16 cellular contexts compared by ENCODE assay signal in the genomic region with DNA sequence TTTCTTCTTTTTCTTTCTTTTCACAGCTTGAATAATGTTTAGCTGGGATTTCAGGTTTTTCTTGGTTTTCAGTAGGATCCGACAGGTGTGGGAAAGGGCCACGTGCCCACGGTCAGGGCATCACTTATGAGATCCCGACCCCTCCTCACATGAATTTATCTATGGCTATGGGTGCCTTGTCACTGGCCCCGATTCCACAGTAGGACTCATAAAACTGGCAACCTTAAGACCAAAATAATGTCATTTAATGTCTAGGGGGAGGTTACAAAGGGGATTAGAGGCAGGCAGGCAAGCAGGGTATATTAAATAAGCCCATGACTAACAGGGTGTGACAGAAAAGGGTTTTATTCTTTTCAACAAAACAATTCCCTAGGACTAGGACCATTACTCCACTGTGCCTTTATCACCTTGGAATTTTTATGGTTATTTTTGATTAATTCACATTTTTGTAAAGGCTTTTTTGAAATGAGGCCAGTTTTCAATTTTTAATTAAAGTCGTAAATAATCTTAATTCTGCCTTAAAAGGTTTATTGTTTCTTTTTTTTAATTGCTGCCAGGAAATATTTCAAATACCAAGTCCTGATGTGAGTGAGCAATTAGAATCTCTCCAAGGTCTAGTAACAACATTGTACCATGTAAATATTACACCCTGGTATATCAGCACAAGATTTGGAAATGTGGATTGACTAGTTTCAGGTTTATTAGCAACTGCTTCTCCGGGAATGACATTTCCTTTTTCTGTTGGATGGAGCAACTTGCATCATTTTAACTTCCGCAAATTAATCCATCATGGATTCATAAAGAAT.
"Had no signal": no experiment of that assay in that cellular context is flagged by ENCODE, and none has a peak within 500 bp of the region (broad histone marks: within the 10 kb centered on the region; RNA-seq: fewer than 3 reads in every experiment).

No MANE protein-coding gene starts in this region.

- H3K9me3 Mint-ChIP-seq: activated CD4-positive, alpha-beta T cell treated with anti-CD3 and anti-CD28 coated beads, Interleukin-2, amount 10 ng/mL, durations not matched to agents 24 days and 14 days; activated naive CD8-positive, alpha-beta T cell treated with anti-CD3 and anti-CD28 coated beads for 36 hours; immature natural killer cell; stimulated activated naive CD8-positive, alpha-beta T cell treated with anti-CD3 and anti-CD28 coated beads, Interleukin-15, Interleukin-2, amounts not matched to agents 100 ng/mL and 50 ng/mL, for 24 hours; T-helper 2 cell treated with Interferon-gamma antibody and Interleukin-4, amounts not matched to agents 5 μg/mL and 100 μg/mL, for 36 hours had no signal

- H3K9me3 ChIP-seq: prostate gland, right lobe of liver, suprapubic skin had no signal

- H3K27ac ChIP-seq: prostate gland, right lobe of liver, suprapubic skin had no signal

- H3K4me1 Mint-ChIP-seq: immature natural killer cell, naive B cell had no signal

- H3K27me3 ChIP-seq: right lobe of liver, suprapubic skin had no signal

- H3K4me3 ChIP-seq: lung, prostate gland, right lobe of liver, suprapubic skin had no signal

- H3K27ac Mint-ChIP-seq: activated CD4-positive, alpha-beta T cell treated with anti-CD3 and anti-CD28 coated beads, Interleukin-2, amount 10 ng/mL, durations not matched to agents 24 days and 14 days; activated naive CD8-positive, alpha-beta T cell treated with anti-CD3 and anti-CD28 coated beads for 36 hours; immature natural killer cell; naive B cell; stimulated activated naive CD8-positive, alpha-beta T cell treated with anti-CD3 and anti-CD28 coated beads, Interleukin-15, Interleukin-2, amounts not matched to agents 100 ng/mL and 50 ng/mL, for 24 hours; T-helper 2 cell treated with Interferon-gamma antibody and Interleukin-4, amounts not matched to agents 5 μg/mL and 100 μg/mL, for 36 hours had no signal

- DNase-seq: activated CD4-positive, alpha-beta T cell treated with anti-CD3 and anti-CD28 coated beads, Interleukin-2, amount 10 ng/mL, durations not matched to agents 24 days and 14 days; activated CD4-positive, CD25-positive, alpha-beta regulatory T cell; activated CD8-positive, alpha-beta memory T cell treated with anti-CD3 and anti-CD28 coated beads, Interleukin-2, amount 50 U/mL, for 48 hours; activated naive CD8-positive, alpha-beta T cell treated with anti-CD3 and anti-CD28 coated beads for 36 hours; amygdala; cerebellar nuclear complex; effector CD8-positive, alpha-beta T cell; foreskin melanocyte; immature natural killer cell; naive B cell; right lobe of liver had no signal

- H3K4me3 Mint-ChIP-seq: activated CD4-positive, alpha-beta T cell treated with anti-CD3 and anti-CD28 coated beads, Interleukin-2, amount 10 ng/mL, durations not matched to agents 24 days and 14 days; activated naive CD8-positive, alpha-beta T cell treated with anti-CD3 and anti-CD28 coated beads for 36 hours; immature natural killer cell; naive B cell; stimulated activated naive CD8-positive, alpha-beta T cell treated with anti-CD3 and anti-CD28 coated beads, Interleukin-15, Interleukin-2, amounts not matched to agents 100 ng/mL and 50 ng/mL, for 24 hours; T-helper 2 cell treated with Interferon-gamma antibody and Interleukin-4, amounts not matched to agents 5 μg/mL and 100 μg/mL, for 36 hours had no signal

- H3K36me3 Mint-ChIP-seq: immature natural killer cell, naive B cell had no signal

- H3K36me3 ChIP-seq: prostate gland, right lobe of liver, suprapubic skin had no signal

- H3K4me1 ChIP-seq: prostate gland, right lobe of liver, suprapubic skin had no signal

- H3K27me3 Mint-ChIP-seq: activated CD4-positive, alpha-beta T cell treated with anti-CD3 and anti-CD28 coated beads, Interleukin-2, amount 10 ng/mL, durations not matched to agents 24 days and 14 days had no signal
